Comparison of ENCODE assay signal across 7 cellular contexts in genomic region chr5:108113950-108114349, GRCh38.
"Had no signal": no experiment of that assay in that cellular context is flagged by ENCODE, and none has a peak within 500 bp of the region (broad histone marks: within the 10 kb centered on the region; RNA-seq: fewer than 3 reads in every experiment).

No MANE protein-coding gene starts in this region.

- DNase-seq: IMR-90, KBM-7 had no signal

- H3K27me3 Mint-ChIP-seq: IgD-negative memory B cell had no signal

- H3K4me1 Mint-ChIP-seq: IgD-negative memory B cell had no signal

- H3K4me3 ChIP-seq: K562 had no signal

- H3K4me3 Mint-ChIP-seq: IgD-negative memory B cell had no signal

- ATAC-seq: HepG2, K562 had no signal

- FAIRE-seq: HepG2, HTR-8/SVneo, K562 had no signal

- H3K27ac ChIP-seq: HL-60 had no signal

- H3K27ac Mint-ChIP-seq: IgD-negative memory B cell had no signal
